1 cellular context compared by ENCODE assay signal in the genomic region with DNA sequence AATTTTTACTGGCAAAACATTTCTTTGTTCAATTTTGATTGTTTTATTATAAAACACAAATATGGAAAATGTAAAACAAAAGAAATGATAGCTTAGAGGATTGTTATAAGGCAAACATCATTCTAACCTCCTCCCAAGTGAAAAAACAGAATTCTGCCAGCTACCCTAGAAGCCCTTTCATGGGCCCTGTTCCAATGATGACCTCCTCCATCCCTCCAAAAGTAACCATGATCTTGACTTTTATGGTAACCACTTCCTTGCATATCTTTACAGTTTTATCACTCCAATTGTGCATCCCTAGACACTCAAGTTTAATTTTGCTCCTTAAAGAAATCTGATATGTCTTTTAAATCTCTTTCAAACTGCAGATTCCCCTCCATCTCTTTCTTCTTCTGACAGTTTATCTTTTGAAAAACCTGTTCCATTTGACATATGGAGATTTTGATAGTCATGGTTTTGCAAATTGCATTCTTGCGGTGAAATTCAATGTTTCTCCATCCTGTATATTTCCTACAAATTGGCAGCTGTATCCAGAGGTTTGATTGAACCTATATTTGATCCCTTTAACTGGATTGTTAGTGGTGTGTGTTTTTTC.
TF ChIP-seq lines count a peak whose summit lies in the region.

No MANE protein-coding gene starts in this region.

TF ChIP-seq in A549, 52 proteins besides CTCF, POLR2A, EP300 and RAD21 (continued from another document):
- TF ChIP-seq NPAS2 (CRISPR knock-in tag; IDR thresholded peaks at IDR 0.05; ENCODE audit: borderline replicate concordance), result no peak
- no peak for TF ChIP-seq JUNB (IDR thresholded peaks at IDR 0.05)
